In genomic region chr3:4778119-4778518, GRCh38 we compare ENCODE assay signal across 13 cellular contexts.
"Had no signal": no experiment of that assay in that cellular context is flagged by ENCODE, and none has a peak within 500 bp of the region (broad histone marks: within the 10 kb centered on the region; RNA-seq: fewer than 3 reads in every experiment).

No MANE protein-coding gene starts in this region.

- H3K27me3 ChIP-seq: spleen had no signal

- H3K4me3 ChIP-seq: psoas muscle, spleen had no signal

- H3K27me3 Mint-ChIP-seq: stimulated activated naive B cell treated with anti-CD40 and anti-IgM and Interleukin-4, amounts not matched to agents 10 μg/mL and 1 μg/mL and 100 μg/mL, for 72 hours had no signal

- H3K27ac Mint-ChIP-seq: nephron had no signal

- DNase-seq: activated CD4-positive, CD25-positive, alpha-beta regulatory T cell treated with anti-CD3 and anti-CD28 coated beads, Interleukin-2, amount 50 U/mL, for 72 hours; central memory CD4-positive, alpha-beta T cell; cortex of kidney; effector CD8-positive, alpha-beta T cell; occipital lobe; psoas muscle; SHP77; spleen; stimulated activated CD4-positive, alpha-beta T cell treated with anti-CD3 and anti-CD28 coated beads, Interleukin-1b, Interleukin-23, amount 100 ng/mL, for 48 hours; stimulated activated naive B cell treated with anti-CD40 and anti-IgM and Interleukin-4, amounts not matched to agents 10 μg/mL and 1 μg/mL and 100 μg/mL, for 72 hours; T-helper 9 cell had no signal

- H3K9me3 Mint-ChIP-seq: stimulated activated naive B cell treated with anti-CD40 and anti-IgM and Interleukin-4, amounts not matched to agents 10 μg/mL and 1 μg/mL and 100 μg/mL, for 72 hours had no signal

- ATAC-seq: psoas muscle, SK-N-SH treated with all-trans-retinoic acid at 6 μM for 48 hours had no signal

- H3K4me3 Mint-ChIP-seq: nephron; stimulated activated naive B cell treated with anti-CD40 and anti-IgM and Interleukin-4, amounts not matched to agents 10 μg/mL and 1 μg/mL and 100 μg/mL, for 72 hours had no signal

- H3K9me3 ChIP-seq: psoas muscle, spleen had no signal

- H3K27ac ChIP-seq: spleen had no signal
